ENCODE assay signal across 8 cellular contexts in genomic region chr17:63549946-63550815, GRCh38. TPM values are rescaled to one million over a fixed set of nuclear protein-coding genes. Genes with fewer than 3 reads are reported as not detected.
A peak's percentile ranks its signal among the peaks of the same experiment; 100 is the strongest.
DNase-seq lines count a peak whose midpoint lies in the region; ATAC-seq lines count a peak whose summit lies in the region.

DCAF7 (plus strand) TSS chr17:63550477; CDS start chr17:63550678, 201 bp downstream.

- H3K4me1 ChIP-seq in BLaER1 treated with 17β-estradiol and CSF1 and Interleukin-3, amounts not matched to agents 10 nM and 100 nM = peaks cover 39 to 49% (median 44%) of the 10 kb centered on the region in 10 experiments

- peak within 1 kb of the TSS; percentile 90 to 99 (median 94) for H3K4me2 ChIP-seq in BLaER1 treated with 17β-estradiol and CSF1 and Interleukin-3, amounts not matched to agents 10 nM and 100 nM

- no peaks in the 10 kb centered on the region for H3K9me3 ChIP-seq in BLaER1 treated with 17β-estradiol and CSF1 and Interleukin-3, amounts not matched to agents 10 nM and 100 nM (replicated peaks in 1 of 11)

- ATAC-seq in GM19351 (IDR thresholded peaks at IDR 0.05; ENCODE audit: unreplicated experiment) = peak; percentile 91
- ATAC-seq in HG03521 (IDR thresholded peaks at IDR 0.05; ENCODE audit: unreplicated experiment) = peak; percentile 93
- peak; percentile 95 for ATAC-seq in left lobe of liver

- DNase-seq in NCI-H748 (lab: John Stamatoyannopoulos, UW; ENCODE audit: unreplicated experiment) (peak; percentile 100), dedifferentiated amniotic fluid mesenchymal stem cell (ENCODE audit: extremely low spot score) (peak; percentile 100), left lobe of liver (ENCODE audit: low spot score) (peak; percentile 100)
- peak; percentile 99 for DNase-seq in activated CD4-positive, alpha-beta T cell treated with anti-CD3 and anti-CD28 coated beads, Interleukin-2, amount 50 U/mL, for 1 hour
- DNase-seq in stimulated activated CD4-positive, alpha-beta T cell treated with anti-CD3 and anti-CD28 coated beads, Interleukin-2, amount 100 ng/mL, for 4 hours (ENCODE audit: low read depth) = peak; percentile 99

- peaks cover 0 to 26% (median 10%) of the 10 kb centered on the region in 11 experiments; a peak in 9 of 22 replicates for H3K36me3 ChIP-seq in BLaER1 treated with 17β-estradiol and CSF1 and Interleukin-3, amounts not matched to agents 10 nM and 100 nM

- peaks cover 40 to 44% (median 40%) of the 10 kb centered on the region in 11 experiments for H4K20me1 ChIP-seq in BLaER1 treated with 17β-estradiol and CSF1 and Interleukin-3, amounts not matched to agents 10 nM and 100 nM

- H3K27ac ChIP-seq in BLaER1 treated with 17β-estradiol and CSF1 and Interleukin-3, amounts not matched to agents 10 nM and 100 nM = peak within 1 kb of the TSS; percentile 87 to 98 (median 95)

- H3K9ac ChIP-seq in BLaER1 treated with 17β-estradiol and CSF1 and Interleukin-3, amounts not matched to agents 10 nM and 100 nM = peak within 1 kb of the TSS; percentile 92 to 100 (median 96)

- peak within 1 kb of the TSS; percentile 78 to 100 (median 95) for H3K4me3 ChIP-seq in BLaER1 treated with 17β-estradiol and CSF1 and Interleukin-3, amounts not matched to agents 10 nM and 100 nM

- H3K27me3 ChIP-seq in BLaER1 treated with 17β-estradiol and CSF1 and Interleukin-3, amounts not matched to agents 10 nM and 100 nM = no peaks in the 10 kb centered on the region

RNA-seq across cellular contexts. Expression of gene DCAF7, which starts in this region (rescaled TPM):
- 24.3 TPM for total RNA-seq in left lobe of liver

Comparison
In these comparisons a context has a peak if more than half of its experiments do, and no peak if none do; other contexts are left out.
1. Peak in every context shown above with its lines: DNase-seq, ATAC-seq, H3K4me3 ChIP-seq and H3K27ac ChIP-seq.